ENCODE assay signal across 22 cellular contexts in the genomic region with DNA sequence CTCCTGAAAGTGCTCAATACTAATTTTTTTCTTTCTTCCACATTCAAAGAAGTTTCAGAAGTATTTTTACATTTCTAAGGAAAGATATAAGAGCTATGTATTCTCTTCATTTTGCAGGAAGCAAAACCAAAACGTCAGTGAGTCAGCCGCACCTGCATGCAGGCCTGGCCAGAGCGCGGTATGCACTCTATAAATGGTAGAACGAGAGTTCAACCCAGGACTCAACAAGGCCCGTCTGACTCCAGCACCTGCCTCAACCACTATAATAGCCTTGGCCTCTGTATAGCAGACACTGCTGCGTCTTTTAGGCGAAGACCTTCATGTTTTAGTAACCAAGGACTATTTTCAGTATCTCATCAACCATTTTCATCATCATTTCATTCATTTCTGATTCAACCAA.
DNase-seq lines count a peak whose midpoint lies in the region; ATAC-seq, FAIRE-seq and TF ChIP-seq lines count a peak whose summit lies in the region.
"Had no signal": no experiment of that assay in that cellular context is flagged by ENCODE, and none has a peak within 500 bp of the region (broad histone marks: within the 10 kb centered on the region; RNA-seq: fewer than 3 reads in every experiment).

No MANE protein-coding gene starts in this region.

- no peak overlapping the region for H3K27ac ChIP-seq in CD4-positive, alpha-beta T cell (ENCODE audit: low read depth, low read length)
- peak overlapping the region; percentile 65 for H3K27ac ChIP-seq in OCI-LY1 (ENCODE audit: low read depth, low read length, poor library complexity, severe bottlenecking)

- CTCF ChIA-PET in CD4-positive, alpha-beta T cell (lab: Charles Lee): interaction anchor here (1.2 kb wide), 1 partner anchor 245 kb away, joined by 3 read pairs; no protein-coding TSS in a partner anchor

- no peak for FAIRE-seq in GM19239 (lab: Jason Lieb, UNC)
- FAIRE-seq: bronchial epithelial cell, G401.6, H1, HTR-8/SVneo, kidney, RCC 7860, urothelium cell line had no signal

- peak overlapping the region; percentile 64 for H3K27ac Mint-ChIP-seq in CD4-positive, alpha-beta T cell
- H3K27ac Mint-ChIP-seq in glutamatergic neuron (ENCODE audit: unreplicated experiment): peak overlapping the region; percentile 59
- H3K27ac Mint-ChIP-seq: activated naive CD8-positive, alpha-beta T cell treated with anti-CD3 and anti-CD28 coated beads, Interleukin-2, amount 10 ng/mL, durations not matched to agents 7 days and 5 days had no signal

- TF ChIP-seq CTCF in CD4-positive, alpha-beta T cell (IDR thresholded peaks at IDR 0.05): no peak
- TF ChIP-seq CTCF in OCI-LY1 (IDR thresholded peaks at IDR 0.05; ENCODE audit: low read length) (no peak), glutamatergic neuron (IDR thresholded peaks at IDR 0.05; ENCODE audit: partially characterized antibody, unreplicated experiment) (no peak)

- no peak overlapping the region for H3K4me3 ChIP-seq in OCI-LY1 (ENCODE audit: low read depth, low read length, poor library complexity, severe bottlenecking)

- POLR2A ChIA-PET in CD4-positive, alpha-beta T cell (lab: Charles Lee): interaction anchor here (0.6 kb wide), 1 partner anchor 10 kb away, joined by 3 read pairs; no protein-coding TSS in a partner anchor

- H3K4me1 Mint-ChIP-seq in CD4-positive, alpha-beta T cell (ENCODE audit: low read depth): peaks cover 11% of the 10 kb centered on the region
- H3K4me1 Mint-ChIP-seq in glutamatergic neuron (ENCODE audit: low read depth, unreplicated experiment): peaks cover 39% of the 10 kb centered on the region

- H3K36me3 Mint-ChIP-seq in CD4-positive, alpha-beta T cell (ENCODE audit: low read depth): peaks cover 85% of the 10 kb centered on the region
- peaks cover 7% of the 10 kb centered on the region for H3K36me3 Mint-ChIP-seq in glutamatergic neuron (ENCODE audit: unreplicated experiment)

- intact Hi-C loops in CD4-positive, alpha-beta T cell (cut with DNase I, micrococcal nuclease): no loop called here

- no peak overlapping the region for H3K9ac ChIP-seq in OCI-LY1 (ENCODE audit: low read length)

- ATAC-seq in CD4-positive, alpha-beta T cell (ENCODE audit: poor library complexity): no peak
- no peak for ATAC-seq in HG03460 (IDR thresholded peaks at IDR 0.05; ENCODE audit: unreplicated experiment)
- no peak for ATAC-seq in HG03469 (IDR thresholded peaks at IDR 0.05; ENCODE audit: unreplicated experiment)
- ATAC-seq: naive thymus-derived CD8-positive, alpha-beta T cell had no signal

- H3K4me3 Mint-ChIP-seq in CD4-positive, alpha-beta T cell: no peak overlapping the region
- no peak overlapping the region for H3K4me3 Mint-ChIP-seq in glutamatergic neuron (ENCODE audit: unreplicated experiment)
- H3K4me3 Mint-ChIP-seq: activated naive CD8-positive, alpha-beta T cell treated with anti-CD3 and anti-CD28 coated beads, Interleukin-2, amount 10 ng/mL, durations not matched to agents 7 days and 5 days; naive thymus-derived CD8-positive, alpha-beta T cell had no signal

- no peaks in the 10 kb centered on the region for H3K27me3 Mint-ChIP-seq in CD4-positive, alpha-beta T cell
- H3K27me3 Mint-ChIP-seq in glutamatergic neuron (ENCODE audit: unreplicated experiment): peaks cover 9% of the 10 kb centered on the region
- H3K27me3 Mint-ChIP-seq: activated naive CD8-positive, alpha-beta T cell treated with anti-CD3 and anti-CD28 coated beads, Interleukin-2, amount 10 ng/mL, durations not matched to agents 7 days and 5 days; naive thymus-derived CD8-positive, alpha-beta T cell had no signal

- H3K79me2 ChIP-seq in OCI-LY1 (ENCODE audit: insufficient read depth, low read length): no peaks in the 10 kb centered on the region

- H3F3A ChIP-seq in OCI-LY1 (ENCODE audit: insufficient read depth, low read length): no peaks in the 10 kb centered on the region

- no peak overlapping the region for H2AFZ ChIP-seq in OCI-LY1 (ENCODE audit: low read length)

- no peaks in the 10 kb centered on the region for H3K27me3 ChIP-seq in CD4-positive, alpha-beta T cell (ENCODE audit: control insufficient read depth, insufficient read depth, low read length)
- H3K27me3 ChIP-seq in OCI-LY1 (ENCODE audit: insufficient read depth, low read length): no peaks in the 10 kb centered on the region
- H3K27me3 ChIP-seq: BE2C had no signal

- peaks cover 16% of the 10 kb centered on the region for H3K4me1 ChIP-seq in OCI-LY1 (ENCODE audit: insufficient read depth, low read length, severe bottlenecking)
- H3K4me1 ChIP-seq: BE2C had no signal

- DNase-seq in activated CD4-positive, alpha-beta T cell treated with anti-CD3 and anti-CD28 coated beads for 48 hours: peak; percentile 39
- no peak for DNase-seq in activated CD4-positive, alpha-beta T cell treated with anti-CD3 and anti-CD28 coated beads, Interleukin-2, amount 50 U/mL, for 4 hours
- DNase-seq in CD4-positive, alpha-beta T cell: no peak
- DNase-seq in glutamatergic neuron (no peak), GM19239 (ENCODE audit: insufficient read length, low spot score) (no peak)
- DNase-seq: activated naive CD8-positive, alpha-beta T cell treated with anti-CD3 and anti-CD28 coated beads, Interleukin-2, amount 10 ng/mL, durations not matched to agents 7 days and 5 days; kidney; naive thymus-derived CD8-positive, alpha-beta T cell; NCI-H1436; NCI-H774; stimulated activated CD4-positive, alpha-beta T cell treated with anti-CD3 and anti-CD28 coated beads, Interleukin-4, amount 100 ng/mL, for 24 hours; T-helper 9 cell had no signal

- no peaks in the 10 kb centered on the region for H3K9me2 ChIP-seq in OCI-LY1 (ENCODE audit: low read depth, low read length)

- 0 out of 2 replicates have a peak, but pooled peaks cover 7% of the 10 kb centered on the region for H3K36me3 ChIP-seq in OCI-LY1 (ENCODE audit: insufficient read depth, low read length)
- H3K36me3 ChIP-seq: BE2C had no signal

- peak overlapping the region; percentile 22; the same call in 1 of the 2 replicates for H3K4me2 ChIP-seq in OCI-LY1 (ENCODE audit: low read length)

- H4K20me1 ChIP-seq in OCI-LY1 (ENCODE audit: insufficient read depth, low read length): no peaks in the 10 kb centered on the region

- H3K9me3 Mint-ChIP-seq in CD4-positive, alpha-beta T cell: no peaks in the 10 kb centered on the region
- no peaks in the 10 kb centered on the region for H3K9me3 Mint-ChIP-seq in glutamatergic neuron (ENCODE audit: unreplicated experiment)
- H3K9me3 Mint-ChIP-seq: activated naive CD8-positive, alpha-beta T cell treated with anti-CD3 and anti-CD28 coated beads, Interleukin-2, amount 10 ng/mL, durations not matched to agents 7 days and 5 days; naive thymus-derived CD8-positive, alpha-beta T cell had no signal

- no peaks in the 10 kb centered on the region for H3K9me3 ChIP-seq in CD4-positive, alpha-beta T cell (ENCODE audit: control insufficient read depth, low read length)
- H3K9me3 ChIP-seq in OCI-LY1 (ENCODE audit: low read length): no peaks in the 10 kb centered on the region
- H3K9me3 ChIP-seq: BE2C had no signal
